ENCODE assay signal across 8 cellular contexts in the genomic region with DNA sequence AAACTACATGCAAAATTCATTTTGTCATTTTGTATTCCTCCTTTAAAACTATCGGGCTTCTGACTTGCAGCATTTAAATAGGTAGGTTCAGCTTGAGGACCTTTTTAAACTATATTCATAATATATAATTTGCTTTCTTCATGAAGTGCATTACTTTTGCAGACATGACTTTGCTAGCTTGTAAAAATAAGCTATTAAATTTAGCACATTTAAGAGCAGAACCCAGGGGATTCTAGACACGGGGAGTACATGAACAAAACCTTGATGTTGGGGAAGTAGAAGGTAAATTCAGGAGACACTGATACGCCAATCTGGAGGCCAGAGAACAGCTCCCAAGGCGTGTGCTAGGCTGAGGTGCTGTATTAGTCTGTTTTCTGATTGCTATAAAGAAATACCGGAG.
"Had no signal": no experiment of that assay in that cellular context is flagged by ENCODE, and none has a peak within 500 bp of the region (broad histone marks: within the 10 kb centered on the region; RNA-seq: fewer than 3 reads in every experiment).

No MANE protein-coding gene starts in this region.

- H2AFZ ChIP-seq: GM23248 had no signal

- H3K27ac ChIP-seq: GM23248 had no signal

- H3K9me3 ChIP-seq: HAP-1 had no signal

- ATAC-seq: GM23338 had no signal

- H3K36me3 ChIP-seq: HAP-1 had no signal

- H3K9ac ChIP-seq: GM23248 had no signal

- H3K4me1 ChIP-seq: HAP-1 had no signal

- H3K4me3 ChIP-seq: GM23248, GM23338, HAP-1 had no signal

- DNase-seq: GM23248, GOT3, H7, H9, HCEC 1CT, HFFc6 had no signal

- H3K4me2 ChIP-seq: GM23338 had no signal
